Comparison of ENCODE assay signal across 1 cellular context in genomic region chr11:17164361-17165246, GRCh38.
A peak's percentile ranks its signal among the peaks of the same experiment; 100 is the strongest.
TF ChIP-seq lines count a peak whose summit lies in the region.

No MANE protein-coding gene starts in this region.

TF ChIP-seq in HepG2, 621 proteins besides CTCF, POLR2A, EP300 and RAD21 (continued from another document and continues in another):
- TF ChIP-seq THRA (CRISPR knock-in tag; IDR thresholded peaks at IDR 0.05; ENCODE audit: borderline replicate concordance) (peak; percentile 90; the same call in 1 of the 2 replicates), NR3C1 (CRISPR knock-in tag; IDR thresholded peaks at IDR 0.05) (no peak), MTA1 (CRISPR knock-in tag; IDR thresholded peaks at IDR 0.05; ENCODE audit: borderline replicate concordance) (no peak), TCF7L2 (IDR thresholded peaks at IDR 0.05; ENCODE audit: low read depth, low read length) (no peak), TMF1 (CRISPR knock-in tag; IDR thresholded peaks at IDR 0.05; ENCODE audit: low read depth) (no peak), ZNF607 (CRISPR knock-in tag; IDR thresholded peaks at IDR 0.05; ENCODE audit: borderline replicate concordance) (no peak), GRHL1 (CRISPR knock-in tag; conservative IDR thresholded peaks at IDR 0.05) (no peak), ZNF609 (CRISPR knock-in tag; IDR thresholded peaks at IDR 0.05; ENCODE audit: borderline replicate concordance) (no peak), ZNF530 (CRISPR knock-in tag; IDR thresholded peaks at IDR 0.05; ENCODE audit: low read depth) (no peak), ZNF350 (CRISPR knock-in tag; IDR thresholded peaks at IDR 0.05; ENCODE audit: borderline replicate concordance, low read depth) (no peak), ZNF451 (CRISPR knock-in tag; IDR thresholded peaks at IDR 0.05) (no peak), ZFP82 (CRISPR knock-in tag; IDR thresholded peaks at IDR 0.05; ENCODE audit: borderline replicate concordance) (no peak), RARA (CRISPR knock-in tag; IDR thresholded peaks at IDR 0.05) (peak; percentile 78), RXRA (CRISPR knock-in tag; IDR thresholded peaks at IDR 0.05) (peak; percentile 46; the same call in 1 of the 2 replicates), SALL1 (CRISPR knock-in tag; IDR thresholded peaks at IDR 0.05) (peak; percentile 12; the same call in 1 of the 2 replicates), NR2F1 (CRISPR knock-in tag; IDR thresholded peaks at IDR 0.05) (peak; percentile 21 to 82; a peak in 3 of 4 replicates), HMG20A (CRISPR knock-in tag; IDR thresholded peaks at IDR 0.05; ENCODE audit: borderline replicate concordance) (peak; percentile 30; the same call in 1 of the 2 replicates), ZNF30 (CRISPR knock-in tag; IDR thresholded peaks at IDR 0.05) (no peak), TFAP4 (IDR thresholded peaks at IDR 0.05; ENCODE audit: borderline replicate concordance, low read depth) (peak; percentile 33; the same call in 1 of the 2 replicates), ZFP62 (CRISPR knock-in tag; IDR thresholded peaks at IDR 0.05) (no peak), USF2 (IDR thresholded peaks at IDR 0.05; ENCODE audit: low read depth, low read length) (no peak), USF2 (CRISPR knock-in tag; IDR thresholded peaks at IDR 0.05; ENCODE audit: borderline replicate concordance) (no peak), CEBPB (IDR thresholded peaks at IDR 0.05; ENCODE audit: borderline replicate concordance, low read depth, low read length) (peak; percentile 91), NR2F6 (IDR thresholded peaks at IDR 0.05) (peak; percentile 93), NR2F6 (CRISPR knock-in tag; IDR thresholded peaks at IDR 0.05) (peak; percentile 96), TARDBP (CRISPR knock-in tag; IDR thresholded peaks at IDR 0.05) (0 out of 2 replicates have a peak, but pooled peaks have one; percentile 22), CHD2 (IDR thresholded peaks at IDR 0.05; ENCODE audit: low read depth, low read length) (no peak), HDAC2 (CRISPR knock-in tag; IDR thresholded peaks at IDR 0.05) (peak; percentile 43; the same call in 1 of the 2 replicates), MAX (IDR thresholded peaks at IDR 0.05) (peak; percentile 31; the same call in 1 of the 2 replicates), ZFP37 (CRISPR knock-in tag; IDR thresholded peaks at IDR 0.05; ENCODE audit: borderline replicate concordance) (no peak), FOXO1 (CRISPR knock-in tag; IDR thresholded peaks at IDR 0.05) (0 out of 2 replicates have a peak, but pooled peaks have one; percentile 18), ZBTB44 (CRISPR knock-in tag; IDR thresholded peaks at IDR 0.05) (no peak), TFE3 (CRISPR knock-in tag; IDR thresholded peaks at IDR 0.05) (no peak), SRY (CRISPR knock-in tag; IDR thresholded peaks at IDR 0.05) (no peak), PPARG (CRISPR knock-in tag; conservative IDR thresholded peaks at IDR 0.05) (0 out of 2 replicates have a peak, but pooled peaks have one; percentile 40), ARID5B (CRISPR knock-in tag; IDR thresholded peaks at IDR 0.05) (peak; percentile 58), CEBPG (CRISPR knock-in tag; IDR thresholded peaks at IDR 0.05) (peak; percentile 91), ATF5 (CRISPR knock-in tag; IDR thresholded peaks at IDR 0.05; ENCODE audit: low read depth) (no peak), SAP130 (CRISPR knock-in tag; IDR thresholded peaks at IDR 0.05; ENCODE audit: low read depth) (peak; percentile 78), KAT8 (CRISPR knock-in tag; IDR thresholded peaks at IDR 0.05) (peak; percentile 41; the same call in 1 of the 2 replicates), ZNF816 (CRISPR knock-in tag; IDR thresholded peaks at IDR 0.05; ENCODE audit: borderline replicate concordance) (peak; percentile 28; the same call in 1 of the 2 replicates)
